4 cellular contexts compared by ENCODE assay signal in genomic region chr7:35202353-35202752, GRCh38. TPM values are rescaled to one million over a fixed set of nuclear protein-coding genes. Genes with fewer than 3 reads are reported as not detected.
"Had no signal": no experiment of that assay in that cellular context is flagged by ENCODE, and none has a peak within 500 bp of the region (broad histone marks: within the 10 kb centered on the region; RNA-seq: fewer than 3 reads in every experiment).

No MANE protein-coding gene starts in this region.

RNA-seq across cellular contexts. Expression of gene TBX20, which starts 51.5 kb away (rescaled TPM):
- total RNA-seq: GM23248, HepG2, HFFc6 had no signal
- polyA plus RNA-seq: GM23248, HepG2, IgD-negative memory B cell had no signal
